In genomic region chr22:19412478-19412877, GRCh38 we compare ENCODE assay signal across 25 cellular contexts. TPM values are rescaled to one million over a fixed set of nuclear protein-coding genes. Genes with fewer than 3 reads are reported as not detected.
DNase-seq lines count a peak whose midpoint lies in the region; ATAC-seq, FAIRE-seq and TF ChIP-seq lines count a peak whose summit lies in the region.
"Had no signal": no experiment of that assay in that cellular context is flagged by ENCODE, and none has a peak within 500 bp of the region (broad histone marks: within the 10 kb centered on the region; RNA-seq: fewer than 3 reads in every experiment).

No MANE protein-coding gene starts in this region.

- no peak for DNase-seq in activated CD8-positive, alpha-beta T cell treated with anti-CD3 and anti-CD28 coated beads, Interleukin-2, amount 10 ng/mL, durations not matched to agents 7 days and 5 days
- no peak for DNase-seq in activated CD8-positive, alpha-beta T cell treated with anti-CD3 and anti-CD28 coated beads for 36 hours
- no peak for DNase-seq in endodermal cell
- DNase-seq in type B pancreatic cell (ENCODE audit: extremely low spot score, unreplicated experiment) = no peak
- no peak for DNase-seq in frontal cortex (ENCODE audit: low spot score in 2 of 2)
- no peak for DNase-seq in tibial artery
- DNase-seq: activated CD4-positive, alpha-beta T cell treated with anti-CD3 and anti-CD28 coated beads for 48 hours; activated naive CD4-positive, alpha-beta T cell treated with anti-CD3 and anti-CD28 coated beads for 36 hours; activated T-cell treated with anti-CD3 and anti-CD28 coated beads, Interleukin-2, amount 50 U/mL, for 4 hours; AML-193; amniotic stem cell; brain microvascular endothelial cell; left cardiac atrium; naive thymus-derived CD8-positive, alpha-beta T cell; NCI-H146; NCI-H446 treated with DMSO at 0.1 percent for 48 hours; SIG-M5; stimulated activated CD4-positive, alpha-beta T cell treated with anti-CD3 and anti-CD28 coated beads, Interleukin-4, amount 100 ng/mL, for 24 hours; T1000; uterus had no signal

- H3K4me2 ChIP-seq in KMS-11 = peak overlapping the region; percentile 6; the same call in 1 of the 2 replicates

- no peaks in the 10 kb centered on the region for H3K27me3 Mint-ChIP-seq in activated CD8-positive, alpha-beta T cell treated with anti-CD3 and anti-CD28 coated beads, Interleukin-2, amount 10 ng/mL, durations not matched to agents 7 days and 5 days (ENCODE audit: low read depth)
- no peaks in the 10 kb centered on the region for H3K27me3 Mint-ChIP-seq in activated CD8-positive, alpha-beta T cell treated with anti-CD3 and anti-CD28 coated beads for 36 hours
- H3K27me3 Mint-ChIP-seq in endodermal cell (ENCODE audit: insufficient read depth) (no peaks in the 10 kb centered on the region), type B pancreatic cell (no peaks in the 10 kb centered on the region)
- H3K27me3 Mint-ChIP-seq: naive thymus-derived CD8-positive, alpha-beta T cell had no signal

- H2AFZ ChIP-seq in KMS-11 (ENCODE audit: low read depth) = no peak overlapping the region

- H3K36me3 ChIP-seq in KMS-11 (ENCODE audit: insufficient read depth) = no peaks in the 10 kb centered on the region
- peaks cover 38% of the 10 kb centered on the region for H3K36me3 ChIP-seq in endodermal cell (ENCODE audit: control insufficient read depth, insufficient read depth, low read length)
- peaks cover 14 to 27% (median 27%) of the 10 kb centered on the region in 3 donors for H3K36me3 ChIP-seq in tibial artery
- H3K36me3 ChIP-seq: uterus had no signal

- H3K4me1 ChIP-seq in KMS-11 (ENCODE audit: low read depth, poor library complexity, severe bottlenecking) (peaks cover 59% of the 10 kb centered on the region), endodermal cell (ENCODE audit: control insufficient read depth, insufficient read depth, low read length) (no peaks in the 10 kb centered on the region), tibial artery (no peaks in the 10 kb centered on the region)
- H3K4me1 ChIP-seq: suprapubic skin, uterus had no signal

- no peaks in the 10 kb centered on the region for H3K27me3 ChIP-seq in KMS-11 (ENCODE audit: insufficient read depth, low read depth)
- no peaks in the 10 kb centered on the region for H3K27me3 ChIP-seq in endodermal cell (ENCODE audit: control insufficient read depth, insufficient read depth, low read length, poor library complexity, severe bottlenecking)
- H3K27me3 ChIP-seq in tibial artery = no peaks in the 10 kb centered on the region
- H3K27me3 ChIP-seq: brain microvascular endothelial cell, suprapubic skin, uterus had no signal

- H3K9me3 Mint-ChIP-seq in activated CD8-positive, alpha-beta T cell treated with anti-CD3 and anti-CD28 coated beads, Interleukin-2, amount 10 ng/mL, durations not matched to agents 7 days and 5 days (ENCODE audit: insufficient read depth) = no peaks in the 10 kb centered on the region
- no peaks in the 10 kb centered on the region for H3K9me3 Mint-ChIP-seq in activated CD8-positive, alpha-beta T cell treated with anti-CD3 and anti-CD28 coated beads for 36 hours
- no peaks in the 10 kb centered on the region for H3K9me3 Mint-ChIP-seq in endodermal cell
- H3K9me3 Mint-ChIP-seq in type B pancreatic cell = peaks cover 7% of the 10 kb centered on the region
- H3K9me3 Mint-ChIP-seq: activated naive CD4-positive, alpha-beta T cell treated with anti-CD3 and anti-CD28 coated beads for 36 hours; activated T-cell treated with anti-CD3 and anti-CD28 coated beads, Interleukin-2, amount 50 U/mL, for 4 hours; naive thymus-derived CD8-positive, alpha-beta T cell had no signal

- WGBS in endodermal cell (ENCODE audit: insufficient coverage in 1 of 2, insufficient read length in 1 of 2), 2 experiments = 93 to 97% methylated on average over 3 to 4 of the region's 4 CpGs

- H3K27ac ChIP-seq in KMS-11 (no peak overlapping the region; the same call in 1 of the 2 replicates), endodermal cell (ENCODE audit: low read depth, low read length) (no peak overlapping the region), tibial artery (no peak overlapping the region)
- H3K27ac ChIP-seq: brain microvascular endothelial cell, suprapubic skin, uterus, VCaP had no signal

- CTCF ChIA-PET in activated CD8-positive, alpha-beta T cell treated with anti-CD3 and anti-CD28 coated beads, Interleukin-2, amount 10 ng/mL, durations not matched to agents 7 days and 5 days (lab: Charles Lee) = no interaction called here
- CTCF ChIA-PET in activated CD8-positive, alpha-beta T cell treated with anti-CD3 and anti-CD28 coated beads for 36 hours (lab: Charles Lee) = interaction anchor here (1.1 kb wide), 1 partner anchor 17 kb away, joined by 5 read pairs; no protein-coding TSS in a partner anchor

- no peak overlapping the region for H3K4me3 ChIP-seq in KMS-11 (IDR thresholded peaks at IDR 0.05; ENCODE audit: insufficient read depth, low read depth, low read length)
- H3K4me3 ChIP-seq in endodermal cell (ENCODE audit: low read length) = no peak overlapping the region
- H3K4me3 ChIP-seq in tibial artery = no peak overlapping the region
- H3K4me3 ChIP-seq: suprapubic skin, uterus had no signal

- POLR2A ChIA-PET in activated CD8-positive, alpha-beta T cell treated with anti-CD3 and anti-CD28 coated beads, Interleukin-2, amount 10 ng/mL, durations not matched to agents 7 days and 5 days (lab: Charles Lee) = interaction anchor here (1.6 kb wide), 1 partner anchor 20 kb away, joined by 4 read pairs; the partner anchor contains the start of gene MRPL40
- POLR2A ChIA-PET in activated CD8-positive, alpha-beta T cell treated with anti-CD3 and anti-CD28 coated beads for 36 hours (lab: Charles Lee) = interaction anchor here (0.8 kb wide), 1 partner anchor 19 kb away, joined by 4 read pairs; the partner anchor contains the start of gene HIRA

- H3K79me2 ChIP-seq in KMS-11 (ENCODE audit: insufficient read depth, low read depth) = peaks cover 85% of the 10 kb centered on the region

- peaks cover 42% of the 10 kb centered on the region for H4K20me1 ChIP-seq in KMS-11 (ENCODE audit: insufficient read depth)

- peaks cover 2% of the 10 kb centered on the region for H3K4me1 Mint-ChIP-seq in activated CD8-positive, alpha-beta T cell treated with anti-CD3 and anti-CD28 coated beads, Interleukin-2, amount 10 ng/mL, durations not matched to agents 7 days and 5 days (ENCODE audit: low read depth)
- H3K4me1 Mint-ChIP-seq in activated CD8-positive, alpha-beta T cell treated with anti-CD3 and anti-CD28 coated beads for 36 hours (ENCODE audit: low read depth) = peaks cover 13% of the 10 kb centered on the region
- no peaks in the 10 kb centered on the region for H3K4me1 Mint-ChIP-seq in endodermal cell
- peaks cover 16% of the 10 kb centered on the region for H3K4me1 Mint-ChIP-seq in type B pancreatic cell (ENCODE audit: unreplicated experiment)

- peak overlapping the region; percentile 22 for H3K27ac Mint-ChIP-seq in activated CD8-positive, alpha-beta T cell treated with anti-CD3 and anti-CD28 coated beads, Interleukin-2, amount 10 ng/mL, durations not matched to agents 7 days and 5 days
- no peak overlapping the region for H3K27ac Mint-ChIP-seq in activated CD8-positive, alpha-beta T cell treated with anti-CD3 and anti-CD28 coated beads for 36 hours
- H3K27ac Mint-ChIP-seq in endodermal cell (peak overlapping the region; percentile 1), type B pancreatic cell (peak overlapping the region; percentile 5)
- H3K27ac Mint-ChIP-seq: activated naive CD4-positive, alpha-beta T cell treated with anti-CD3 and anti-CD28 coated beads for 36 hours had no signal

- intact Hi-C loops in activated CD8-positive, alpha-beta T cell treated with anti-CD3 and anti-CD28 coated beads for 36 hours (cut with micrococcal nuclease) = no loop called here
- intact Hi-C loops in tibial artery (cut with DNase I; ENCODE audit: low total_unique reads) = no loop called here

- no peak for FAIRE-seq in frontal cortex (lab: Jason Lieb, UNC)
- FAIRE-seq: HepG2 had no signal

- no peaks in the 10 kb centered on the region for H3K9me3 ChIP-seq in endodermal cell (ENCODE audit: control insufficient read depth, low read length)
- no peaks in the 10 kb centered on the region for H3K9me3 ChIP-seq in tibial artery
- H3K9me3 ChIP-seq: suprapubic skin, uterus had no signal

- H3K9ac ChIP-seq in KMS-11 = no peak overlapping the region
- H3K9ac ChIP-seq in endodermal cell (ENCODE audit: extremely low read depth, low read length, poor library complexity, severe bottlenecking) = no peak overlapping the region

- ATAC-seq in activated CD8-positive, alpha-beta T cell treated with anti-CD3 and anti-CD28 coated beads, Interleukin-2, amount 10 ng/mL, durations not matched to agents 7 days and 5 days = no peak
- no peak for ATAC-seq in activated CD8-positive, alpha-beta T cell treated with anti-CD3 and anti-CD28 coated beads for 36 hours
- ATAC-seq in HG02840 (IDR thresholded peaks at IDR 0.05; ENCODE audit: low FRiP score, unreplicated experiment) = no peak
- ATAC-seq: activated T-cell treated with anti-CD3 and anti-CD28 coated beads, Interleukin-2, amount 50 U/mL, for 4 hours; HepG2; naive thymus-derived CD8-positive, alpha-beta T cell had no signal

- peaks cover 35% of the 10 kb centered on the region for H3K36me3 Mint-ChIP-seq in activated CD8-positive, alpha-beta T cell treated with anti-CD3 and anti-CD28 coated beads, Interleukin-2, amount 10 ng/mL, durations not matched to agents 7 days and 5 days (ENCODE audit: low read depth)
- peaks cover 26% of the 10 kb centered on the region for H3K36me3 Mint-ChIP-seq in activated CD8-positive, alpha-beta T cell treated with anti-CD3 and anti-CD28 coated beads for 36 hours (ENCODE audit: low read depth)
- H3K36me3 Mint-ChIP-seq in endodermal cell (ENCODE audit: low read depth) (peaks cover 29% of the 10 kb centered on the region), type B pancreatic cell (peaks cover 9% of the 10 kb centered on the region)

- TF ChIP-seq CTCF in activated CD8-positive, alpha-beta T cell treated with anti-CD3 and anti-CD28 coated beads for 36 hours (IDR thresholded peaks at IDR 0.05) = no peak
- no peak for TF ChIP-seq CTCF in KMS-11 (conservative IDR thresholded peaks at IDR 0.05; ENCODE audit: low read depth, low read length)
- TF ChIP-seq CTCF in endodermal cell (conservative IDR thresholded peaks at IDR 0.05) = no peak
- no peak for TF ChIP-seq CTCF in type B pancreatic cell (conservative IDR thresholded peaks at IDR 0.05)
- no peak for TF ChIP-seq CTCF in tibial artery (IDR thresholded peaks at IDR 0.05)

- H3K4me3 Mint-ChIP-seq in activated CD8-positive, alpha-beta T cell treated with anti-CD3 and anti-CD28 coated beads, Interleukin-2, amount 10 ng/mL, durations not matched to agents 7 days and 5 days = no peak overlapping the region
- no peak overlapping the region for H3K4me3 Mint-ChIP-seq in activated CD8-positive, alpha-beta T cell treated with anti-CD3 and anti-CD28 coated beads for 36 hours
- H3K4me3 Mint-ChIP-seq in endodermal cell (no peak overlapping the region), type B pancreatic cell (no peak overlapping the region)
- H3K4me3 Mint-ChIP-seq: activated naive CD4-positive, alpha-beta T cell treated with anti-CD3 and anti-CD28 coated beads for 36 hours; activated T-cell treated with anti-CD3 and anti-CD28 coated beads, Interleukin-2, amount 50 U/mL, for 4 hours; naive thymus-derived CD8-positive, alpha-beta T cell had no signal

RNA-seq across cellular contexts. Expression of gene HIRA, which starts 19.1 kb away (rescaled TPM):
- total RNA-seq in activated CD8-positive, alpha-beta T cell treated with anti-CD3 and anti-CD28 coated beads, Interleukin-2, amount 10 ng/mL, durations not matched to agents 7 days and 5 days = 10 to 100 TPM; 47.0 to 48.1 TPM
- 10 to 100 TPM; 29.7 to 30.5 TPM for total RNA-seq in activated CD8-positive, alpha-beta T cell treated with anti-CD3 and anti-CD28 coated beads for 36 hours
- total RNA-seq in endodermal cell = 10 to 100 TPM; 44.8 to 46.6 TPM
- 31.6 TPM for polyA plus RNA-seq in endodermal cell (2013, experiment 1 of 2)
- polyA plus RNA-seq in endodermal cell (2013, experiment 2 of 2) = 31.8 TPM
- 38.3 and 43.3 TPM in 2 replicates for total RNA-seq in type B pancreatic cell (ENCODE audit: low replicate concordance)
- total RNA-seq in frontal cortex = 21.6 TPM

RNA-seq across cellular contexts. Expression of gene MRPL40, which starts 19.9 kb away (rescaled TPM):
- 10 to 100 TPM; 26.8 to 29.5 TPM for total RNA-seq in activated CD8-positive, alpha-beta T cell treated with anti-CD3 and anti-CD28 coated beads, Interleukin-2, amount 10 ng/mL, durations not matched to agents 7 days and 5 days
- total RNA-seq in activated CD8-positive, alpha-beta T cell treated with anti-CD3 and anti-CD28 coated beads for 36 hours = 10 to 100 TPM; 39.8 to 40.9 TPM
- total RNA-seq in endodermal cell (10 to 100 TPM; 20.3 to 26.5 TPM), type B pancreatic cell (ENCODE audit: low replicate concordance) (21.4 and 24.7 TPM in 2 replicates), frontal cortex (18.8 TPM)
- 26.6 TPM for polyA plus RNA-seq in endodermal cell (2013, experiment 1 of 2)
- polyA plus RNA-seq in endodermal cell (2013, experiment 2 of 2) = 24.3 TPM

RNA-seq across cellular contexts. Expression of gene C22orf39, which starts 35.0 kb away (rescaled TPM):
- 10 to 100 TPM; 33.9 to 35.0 TPM for total RNA-seq in activated CD8-positive, alpha-beta T cell treated with anti-CD3 and anti-CD28 coated beads, Interleukin-2, amount 10 ng/mL, durations not matched to agents 7 days and 5 days
- total RNA-seq in activated CD8-positive, alpha-beta T cell treated with anti-CD3 and anti-CD28 coated beads for 36 hours = 10 to 100 TPM; 26.9 to 29.8 TPM
- 10 to 100 TPM; 27.4 to 31.5 TPM for total RNA-seq in endodermal cell
- polyA plus RNA-seq in endodermal cell (2013, experiment 1 of 2) = 54.2 TPM
- 51.1 TPM for polyA plus RNA-seq in endodermal cell (2013, experiment 2 of 2)
- total RNA-seq in type B pancreatic cell (ENCODE audit: low replicate concordance) = 30.3 and 31.6 TPM in 2 replicates
- 38.3 TPM for total RNA-seq in frontal cortex
